In the genomic region with DNA sequence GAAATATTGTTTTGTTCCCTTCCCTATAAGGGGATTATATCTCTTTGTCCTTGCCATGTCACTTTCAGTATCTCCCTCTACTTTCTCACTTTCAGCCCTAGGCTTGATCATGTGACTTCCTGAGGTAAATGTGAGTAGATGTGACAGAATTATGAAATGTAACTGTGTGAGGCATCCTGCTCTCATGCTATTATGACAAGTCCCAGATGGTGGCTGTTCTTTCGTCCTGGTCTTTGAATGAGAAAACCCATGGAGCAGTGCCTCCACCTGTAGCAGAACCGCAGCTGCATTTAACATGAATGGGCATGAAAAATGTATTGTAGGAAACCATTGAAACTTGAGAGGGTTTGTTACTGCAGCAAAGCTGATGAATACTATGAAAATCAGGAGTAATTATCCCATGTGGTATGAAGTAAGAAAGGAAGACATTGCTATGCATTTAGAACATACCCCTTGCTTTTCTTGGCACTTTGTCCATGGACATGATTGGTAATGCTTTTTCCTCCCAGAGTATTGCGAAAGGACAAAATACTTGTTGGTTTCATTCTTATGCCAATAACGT, we compare ENCODE assay signal across 10 cellular contexts.
A peak's percentile ranks its signal among the peaks of the same experiment; 100 is the strongest.
DNase-seq lines count a peak whose midpoint lies in the region; ATAC-seq, FAIRE-seq and TF ChIP-seq lines count a peak whose summit lies in the region.
"Had no signal": no experiment of that assay in that cellular context is flagged by ENCODE, and none has a peak within 500 bp of the region (broad histone marks: within the 10 kb centered on the region; RNA-seq: fewer than 3 reads in every experiment).

No MANE protein-coding gene starts in this region.

- H3K27ac Mint-ChIP-seq in CD8-positive, alpha-beta T cell = no peak overlapping the region
- H3K27ac Mint-ChIP-seq in astrocyte (ENCODE audit: unreplicated experiment) = no peak overlapping the region
- H3K27ac Mint-ChIP-seq: nephron had no signal

- no peaks in the 10 kb centered on the region for H4K20me1 ChIP-seq in astrocyte (ENCODE audit: insufficient read depth, low read length)

- FAIRE-seq in GM19239 (lab: Jason Lieb, UNC) = peak; percentile 92
- no peak for FAIRE-seq in astrocyte (lab: Jason Lieb, UNC)

- peaks cover 4% of the 10 kb centered on the region for H3K27me3 Mint-ChIP-seq in CD8-positive, alpha-beta T cell (ENCODE audit: low read depth)
- H3K27me3 Mint-ChIP-seq in astrocyte (ENCODE audit: low read depth, unreplicated experiment) = no peaks in the 10 kb centered on the region

- H3K36me3 Mint-ChIP-seq in CD8-positive, alpha-beta T cell = no peaks in the 10 kb centered on the region
- no peaks in the 10 kb centered on the region for H3K36me3 Mint-ChIP-seq in astrocyte (ENCODE audit: low read depth, unreplicated experiment)

- no peaks in the 10 kb centered on the region for H3K27me3 ChIP-seq in CD8-positive, alpha-beta T cell (ENCODE audit: insufficient read depth, low read length)
- H3K27me3 ChIP-seq in astrocyte (ENCODE audit: insufficient read depth, low read length) = no peaks in the 10 kb centered on the region
- H3K27me3 ChIP-seq in heart right ventricle = peaks cover 0 to 9% (median 0%) of the 10 kb centered on the region in 7 donors

- no peak overlapping the region for H3K4me2 ChIP-seq in astrocyte (ENCODE audit: low read length)

- WGBS in heart right ventricle, 2 donors = 85 to 88% methylated on average over 4 of the region's 4 CpGs

- peaks cover 8% of the 10 kb centered on the region for H3K4me1 ChIP-seq in CD8-positive, alpha-beta T cell (ENCODE audit: insufficient read depth, low read length)
- H3K4me1 ChIP-seq in astrocyte (ENCODE audit: insufficient read depth, low read length) (no peaks in the 10 kb centered on the region), mucosa of descending colon (ENCODE audit: low read depth) (no peaks in the 10 kb centered on the region), heart right ventricle (peaks cover 0 to 5% (median 0%) of the 10 kb centered on the region in 9 donors)

- CTCF ChIA-PET in CD8-positive, alpha-beta T cell (lab: Charles Lee) = interaction anchor here (1.4 kb wide), 1 partner anchor 71 kb away, joined by 3 read pairs; no protein-coding TSS in a partner anchor

- ATAC-seq in CD8-positive, alpha-beta T cell = peak; percentile 65
- peak; percentile 100 for ATAC-seq in HG03097 (IDR thresholded peaks at IDR 0.05; ENCODE audit: low FRiP score, unreplicated experiment)
- no peak for ATAC-seq in mucosa of descending colon
- no peak for ATAC-seq in heart right ventricle

- H3K27ac ChIP-seq in CD8-positive, alpha-beta T cell (ENCODE audit: low read depth, low read length) = no peak overlapping the region
- H3K27ac ChIP-seq in astrocyte (ENCODE audit: low read depth, low read length) (no peak overlapping the region), heart right ventricle (no peak overlapping the region)

- H2AFZ ChIP-seq in astrocyte (ENCODE audit: low read depth, low read length) = no peak overlapping the region

- peaks cover 2% of the 10 kb centered on the region for H3K9me3 Mint-ChIP-seq in CD8-positive, alpha-beta T cell
- H3K9me3 Mint-ChIP-seq in astrocyte (ENCODE audit: unreplicated experiment) = peaks cover 8% of the 10 kb centered on the region

- TF ChIP-seq CTCF in CD8-positive, alpha-beta T cell (IDR thresholded peaks at IDR 0.05) = no peak
- TF ChIP-seq CTCF in astrocyte (IDR thresholded peaks at IDR 0.05; ENCODE audit: insufficient read depth, low read depth, low read length) = no peak
- TF ChIP-seq CTCF in mucosa of descending colon (IDR thresholded peaks at IDR 0.05) = no peak
- TF ChIP-seq CTCF in heart right ventricle (IDR thresholded peaks at IDR 0.05) = no peak

- peak in 1 of 7 experiments; percentile 10 for DNase-seq in CD8-positive, alpha-beta T cell
- DNase-seq in GM19239 (ENCODE audit: insufficient read length, low spot score) (peak; percentile 17), astrocyte (ENCODE audit: low read depth) (peak; percentile 75), mucosa of descending colon (no peak), H4 (ENCODE audit: low spot score) (no peak), heart right ventricle (no peak)
- DNase-seq in effector CD8-positive, alpha-beta T cell (lab: John Stamatoyannopoulos, UW) = no peak

- H3K4me3 Mint-ChIP-seq in CD8-positive, alpha-beta T cell = no peak overlapping the region
- no peak overlapping the region for H3K4me3 Mint-ChIP-seq in astrocyte (ENCODE audit: unreplicated experiment)
- H3K4me3 Mint-ChIP-seq: nephron had no signal

- no peaks in the 10 kb centered on the region for H3K36me3 ChIP-seq in CD8-positive, alpha-beta T cell (ENCODE audit: insufficient read depth, low read length)
- no peaks in the 10 kb centered on the region for H3K36me3 ChIP-seq in astrocyte (ENCODE audit: insufficient read depth, low read length)
- no peaks in the 10 kb centered on the region for H3K36me3 ChIP-seq in mucosa of descending colon (ENCODE audit: low read depth)
- no peaks in the 10 kb centered on the region for H3K36me3 ChIP-seq in heart right ventricle
- H3K36me3 ChIP-seq: HAP-1 had no signal

- intact Hi-C loops in CD8-positive, alpha-beta T cell (cut with DNase I, micrococcal nuclease) = no loop called here
- intact Hi-C loops in mucosa of descending colon (cut with DNase I, micrococcal nuclease) (no loop called here), heart right ventricle (cut with DNase I) (no loop called here)

- H3K9ac ChIP-seq in astrocyte (ENCODE audit: low read length) = no peak overlapping the region

- peaks cover 10% of the 10 kb centered on the region for H3K4me1 Mint-ChIP-seq in CD8-positive, alpha-beta T cell (ENCODE audit: low read depth)
- H3K4me1 Mint-ChIP-seq in astrocyte (ENCODE audit: low read depth, unreplicated experiment) = peaks cover 3% of the 10 kb centered on the region
- H3K4me1 Mint-ChIP-seq: nephron had no signal

- H3K9me3 ChIP-seq in CD8-positive, alpha-beta T cell (ENCODE audit: low read length) = no peaks in the 10 kb centered on the region
- no peaks in the 10 kb centered on the region for H3K9me3 ChIP-seq in astrocyte (ENCODE audit: insufficient read depth, low read depth, low read length)
- no peaks in the 10 kb centered on the region for H3K9me3 ChIP-seq in mucosa of descending colon
- no peaks in the 10 kb centered on the region for H3K9me3 ChIP-seq in heart right ventricle
- H3K9me3 ChIP-seq: HAP-1 had no signal

- H3K79me2 ChIP-seq in astrocyte (ENCODE audit: insufficient read depth, low read length) = no peaks in the 10 kb centered on the region

- POLR2A ChIA-PET in CD8-positive, alpha-beta T cell (lab: Charles Lee) = no interaction called here

- no peak overlapping the region for H3K4me3 ChIP-seq in CD8-positive, alpha-beta T cell (ENCODE audit: low read depth, low read length)
- H3K4me3 ChIP-seq in astrocyte (ENCODE audit: insufficient read depth, low read depth, low read length) = no peak overlapping the region
- H3K4me3 ChIP-seq in mucosa of descending colon = no peak overlapping the region
- no peak overlapping the region for H3K4me3 ChIP-seq in heart right ventricle
- H3K4me3 ChIP-seq: HAP-1 had no signal

Comparison
In these comparisons a context has a peak if more than half of its experiments do, and no peak if none do; other contexts are left out.
1. ATAC-seq: peak in CD8-positive, alpha-beta T cell (single experiment) and HG03097 (single experiment); none in mucosa of descending colon (single experiment) and heart right ventricle (0 of 8).
2. DNase-seq: peak in GM19239 (single experiment) and astrocyte (single experiment); none in effector CD8-positive, alpha-beta T cell (single experiment), mucosa of descending colon (0 of 3), H4 (single experiment) and heart right ventricle (0 of 2).